Comparison of ENCODE assay signal across 17 cellular contexts in genomic region chr2:134845719-134846118, GRCh38. TPM values are rescaled to one million over a fixed set of nuclear protein-coding genes. Genes with fewer than 3 reads are reported as not detected.
DNase-seq lines count a peak whose midpoint lies in the region; ATAC-seq, FAIRE-seq and TF ChIP-seq lines count a peak whose summit lies in the region.
"Had no signal": no experiment of that assay in that cellular context is flagged by ENCODE, and none has a peak within 500 bp of the region (broad histone marks: within the 10 kb centered on the region; RNA-seq: fewer than 3 reads in every experiment).

No MANE protein-coding gene starts in this region.

- H3K9me3 Mint-ChIP-seq in stimulated activated naive B cell treated with anti-CD40 and anti-IgM and Interleukin-4, amounts not matched to agents 10 μg/mL and 1 μg/mL and 100 μg/mL, for 72 hours = peaks cover 1 to 6% of the 10 kb centered on the region in 2 donors
- peaks cover 0 to 7% of the 10 kb centered on the region in 2 donors for H3K9me3 Mint-ChIP-seq in activated naive CD4-positive, alpha-beta T cell treated with anti-CD3 and anti-CD28 coated beads, Interleukin-2, amount 50 U/mL, for 72 hours

- H3K27me3 ChIP-seq in brain microvascular endothelial cell (replicated peaks) = no peaks in the 10 kb centered on the region
- H3K27me3 ChIP-seq: BLaER1 treated with 17β-estradiol and CSF1 and Interleukin-3, amounts not matched to agents 10 nM and 100 nM; ovary had no signal

- H3K4me1 Mint-ChIP-seq in stimulated activated naive B cell treated with anti-CD40 and anti-IgM and Interleukin-4, amounts not matched to agents 10 μg/mL and 1 μg/mL and 100 μg/mL, for 72 hours = no peaks in the 10 kb centered on the region
- H3K4me1 Mint-ChIP-seq: activated CD4-positive, alpha-beta memory T cell treated with anti-CD3 and anti-CD28 coated beads, Interleukin-2, amount 10 ng/mL, durations not matched to agents 7 days and 5 days had no signal

- peaks cover 3 to 5% of the 10 kb centered on the region in 2 donors for H3K27me3 Mint-ChIP-seq in stimulated activated naive B cell treated with anti-CD40 and anti-IgM and Interleukin-4, amounts not matched to agents 10 μg/mL and 1 μg/mL and 100 μg/mL, for 72 hours

- peak; percentile 39 for DNase-seq in AG10803 (ENCODE audit: low read depth)
- DNase-seq in HTR-8/SVneo (ENCODE audit: insufficient read length, low spot score) = peak; percentile 12
- peak; percentile 53 for DNase-seq in brain microvascular endothelial cell
- DNase-seq in left lobe of liver (ENCODE audit: low spot score) = no peak
- no peak for DNase-seq in stimulated activated naive B cell treated with anti-CD40 and anti-IgM and Interleukin-4, amounts not matched to agents 10 μg/mL and 1 μg/mL and 100 μg/mL, for 72 hours
- no peak for DNase-seq in activated naive CD4-positive, alpha-beta T cell treated with anti-CD3 and anti-CD28 coated beads, Interleukin-2, amount 50 U/mL, for 72 hours (ENCODE audit: low spot score in 2 of 2)
- no peak for DNase-seq in activated CD4-positive, alpha-beta T cell treated with anti-CD3 and anti-CD28 coated beads, Interleukin-2, amount 50 U/mL, for 4 hours
- DNase-seq in activated CD4-positive, CD25-positive, alpha-beta regulatory T cell treated with anti-CD3 and anti-CD28 coated beads, Interleukin-2, amount 50 U/mL, for 72 hours = no peak
- DNase-seq: activated CD4-positive, alpha-beta memory T cell treated with anti-CD3 and anti-CD28 coated beads, Interleukin-2, amount 10 ng/mL, durations not matched to agents 7 days and 5 days; NCI-H446 treated with DMSO at 0.1 percent for 48 hours; ovary had no signal

- in situ Hi-C loops in brain microvascular endothelial cell (cut with HindIII; ENCODE audit: low pct_ligation_motif_present, low sequenced_read_pairs) = no loop called here

- ATAC-seq in left lobe of liver = peak; percentile 10
- no peak for ATAC-seq in stimulated activated naive B cell treated with anti-CD40 and anti-IgM and Interleukin-4, amounts not matched to agents 10 μg/mL and 1 μg/mL and 100 μg/mL, for 72 hours (replicated peaks)
- no peak for ATAC-seq in activated naive CD4-positive, alpha-beta T cell treated with anti-CD3 and anti-CD28 coated beads, Interleukin-2, amount 50 U/mL, for 72 hours

- H3K36me3 ChIP-seq in brain microvascular endothelial cell (replicated peaks) = no peaks in the 10 kb centered on the region
- H3K36me3 ChIP-seq: BLaER1 treated with 17β-estradiol and CSF1 and Interleukin-3, amounts not matched to agents 10 nM and 100 nM; ovary had no signal

- no peak overlapping the region for H3K27ac ChIP-seq in brain microvascular endothelial cell
- H3K27ac ChIP-seq: BLaER1 treated with 17β-estradiol and CSF1 and Interleukin-3, amounts not matched to agents 10 nM and 100 nM; ovary had no signal

- H3K4me3 Mint-ChIP-seq in stimulated activated naive B cell treated with anti-CD40 and anti-IgM and Interleukin-4, amounts not matched to agents 10 μg/mL and 1 μg/mL and 100 μg/mL, for 72 hours = no peak overlapping the region
- H3K4me3 Mint-ChIP-seq: activated CD4-positive, alpha-beta memory T cell treated with anti-CD3 and anti-CD28 coated beads, Interleukin-2, amount 10 ng/mL, durations not matched to agents 7 days and 5 days had no signal

- H3K27ac Mint-ChIP-seq in stimulated activated naive B cell treated with anti-CD40 and anti-IgM and Interleukin-4, amounts not matched to agents 10 μg/mL and 1 μg/mL and 100 μg/mL, for 72 hours = no peak overlapping the region
- H3K27ac Mint-ChIP-seq in activated naive CD4-positive, alpha-beta T cell treated with anti-CD3 and anti-CD28 coated beads, Interleukin-2, amount 50 U/mL, for 72 hours = no peak overlapping the region
- H3K27ac Mint-ChIP-seq: activated CD4-positive, alpha-beta memory T cell treated with anti-CD3 and anti-CD28 coated beads, Interleukin-2, amount 10 ng/mL, durations not matched to agents 7 days and 5 days had no signal

- FAIRE-seq in HTR-8/SVneo (lab: Jason Lieb, UNC) = no peak
- FAIRE-seq: endothelial cell of umbilical vein had no signal

- H3K4me3 ChIP-seq in AG10803 (ENCODE audit: low read length) (no peak overlapping the region), brain microvascular endothelial cell (ENCODE audit: low read depth, low read length) (no peak overlapping the region)
- H3K4me3 ChIP-seq: BLaER1 treated with 17β-estradiol and CSF1 and Interleukin-3, amounts not matched to agents 10 nM and 100 nM; ovary had no signal

- no peaks in the 10 kb centered on the region for H3K36me3 Mint-ChIP-seq in stimulated activated naive B cell treated with anti-CD40 and anti-IgM and Interleukin-4, amounts not matched to agents 10 μg/mL and 1 μg/mL and 100 μg/mL, for 72 hours
- peaks cover 0 to 4% of the 10 kb centered on the region in 2 donors for H3K36me3 Mint-ChIP-seq in activated naive CD4-positive, alpha-beta T cell treated with anti-CD3 and anti-CD28 coated beads, Interleukin-2, amount 50 U/mL, for 72 hours

- TF ChIP-seq CTCF in AG10803 (conservative IDR thresholded peaks at IDR 0.05; ENCODE audit: low read length) (no peak), brain microvascular endothelial cell (IDR thresholded peaks at IDR 0.05; ENCODE audit: low read depth, low read length, missing control alignments) (no peak)

RNA-seq across cellular contexts. Expression of gene ACMSD, which starts 7.3 kb away (rescaled TPM):
- 123 TPM for total RNA-seq in left lobe of liver
- not detected for total RNA-seq in activated naive CD4-positive, alpha-beta T cell treated with anti-CD3 and anti-CD28 coated beads, Interleukin-2, amount 50 U/mL, for 72 hours
- total RNA-seq: activated CD4-positive, alpha-beta memory T cell treated with anti-CD3 and anti-CD28 coated beads, Interleukin-2, amount 10 ng/mL, durations not matched to agents 7 days and 5 days; cardiac septum; endothelial cell of umbilical vein; G401; mesenteric fat pad; ovary; T-helper 2 cell treated with Interferon-gamma antibody and Interleukin-4, amounts not matched to agents 100 ng/mL and 5 ng/mL, for 36 hours had no signal

Comparison
In these comparisons a context has a peak if more than half of its experiments do, and no peak if none do; other contexts are left out.
1. DNase-seq: peak in AG10803 (single experiment), HTR-8/SVneo (single experiment) and brain microvascular endothelial cell (single experiment); none in left lobe of liver (single experiment), stimulated activated naive B cell treated with anti-CD40 and anti-IgM and Interleukin-4, amounts not matched to agents 10 μg/mL and 1 μg/mL and 100 μg/mL, for 72 hours (single experiment), activated naive CD4-positive, alpha-beta T cell treated with anti-CD3 and anti-CD28 coated beads, Interleukin-2, amount 50 U/mL, for 72 hours (0 of 2), activated CD4-positive, alpha-beta T cell treated with anti-CD3 and anti-CD28 coated beads, Interleukin-2, amount 50 U/mL, for 4 hours (0 of 2) and activated CD4-positive, CD25-positive, alpha-beta regulatory T cell treated with anti-CD3 and anti-CD28 coated beads, Interleukin-2, amount 50 U/mL, for 72 hours (single experiment).
2. RNA of gene ACMSD, which starts 7.3 kb away (total RNA-seq): 123 TPM in left lobe of liver (single experiment); not detected in activated naive CD4-positive, alpha-beta T cell treated with anti-CD3 and anti-CD28 coated beads, Interleukin-2, amount 50 U/mL, for 72 hours; every median in the first group is over 100 times any median in the second.